ENCODE assay signal across 11 cellular contexts in the genomic region with DNA sequence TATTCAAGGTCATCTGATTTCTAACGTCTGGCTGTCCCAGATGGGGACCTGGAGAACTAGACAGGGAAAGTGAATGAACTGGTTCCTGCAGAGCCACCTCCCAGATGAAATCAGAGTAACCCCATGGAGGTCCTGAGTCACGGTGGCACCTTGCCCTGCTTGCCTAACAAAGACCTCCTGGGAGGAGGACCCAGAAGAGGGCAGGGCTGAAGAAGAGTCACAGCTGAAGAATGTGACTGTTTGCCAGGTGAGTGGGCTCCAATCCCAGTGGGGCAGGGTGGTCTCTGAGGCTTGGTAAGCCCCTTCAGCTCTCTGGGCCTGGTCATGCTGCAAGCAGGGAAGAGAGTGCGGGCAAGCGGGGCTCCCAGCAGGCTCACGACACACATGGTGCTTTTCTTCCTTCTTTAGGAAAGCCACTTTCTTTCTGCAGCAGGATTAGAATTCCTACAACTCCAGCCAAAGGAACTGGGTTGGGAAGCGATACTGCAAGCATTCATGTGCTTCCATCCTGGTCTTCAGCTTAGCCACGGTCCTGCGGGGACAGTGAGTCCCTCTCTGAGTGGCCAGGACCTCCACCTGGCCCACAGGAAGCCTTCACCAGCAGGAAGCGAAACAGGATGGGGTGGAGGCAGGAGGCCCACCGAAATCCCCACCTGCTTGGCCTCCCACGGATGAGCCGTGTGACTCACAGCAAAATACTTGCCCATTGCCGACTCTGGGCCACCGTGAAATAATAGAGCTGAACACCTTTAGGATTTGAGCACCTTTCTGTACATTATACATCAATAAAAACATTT. TPM values are rescaled to one million over a fixed set of nuclear protein-coding genes. Genes with fewer than 3 reads are reported as not detected.
A peak's percentile ranks its signal among the peaks of the same experiment; 100 is the strongest.
DNase-seq lines count a peak whose midpoint lies in the region; ATAC-seq, FAIRE-seq and TF ChIP-seq lines count a peak whose summit lies in the region.
"Had no signal": no experiment of that assay in that cellular context is flagged by ENCODE, and none has a peak within 500 bp of the region (broad histone marks: within the 10 kb centered on the region; RNA-seq: fewer than 3 reads in every experiment).

No MANE protein-coding gene starts in this region.

- H3K27ac ChIP-seq in esophagus squamous epithelium = peak overlapping the region; percentile 61 to 84 (median 68)
- H3K27ac ChIP-seq: gastrocnemius medialis had no signal

- H3K27ac Mint-ChIP-seq in stimulated activated naive CD8-positive, alpha-beta T cell treated with anti-CD3 and anti-CD28 coated beads, Interleukin-15, amount 100 ng/mL, for 72 hours = peak overlapping the region in 1 of 2 donors; percentile 48

- peaks cover 0 to 25% (median 0%) of the 10 kb centered on the region in 4 donors for H3K27me3 ChIP-seq in esophagus squamous epithelium

- peaks cover 26% of the 10 kb centered on the region for H3K4me1 Mint-ChIP-seq in stimulated activated naive CD8-positive, alpha-beta T cell treated with anti-CD3 and anti-CD28 coated beads, Interleukin-15, amount 100 ng/mL, for 72 hours

- no peaks in the 10 kb centered on the region for H3K9me3 Mint-ChIP-seq in stimulated activated naive CD8-positive, alpha-beta T cell treated with anti-CD3 and anti-CD28 coated beads, Interleukin-15, amount 100 ng/mL, for 72 hours

- H3K4me1 ChIP-seq in esophagus squamous epithelium = peaks cover 25 to 57% (median 31%) of the 10 kb centered on the region in 3 donors

- no peaks in the 10 kb centered on the region for H3K9me3 ChIP-seq in esophagus squamous epithelium
- H3K9me3 ChIP-seq: gastrocnemius medialis had no signal

- 18 to 32% methylated on average over 9 to 10 of the region's 14 CpGs for WGBS in esophagus squamous epithelium, 2 donors

- H3K36me3 ChIP-seq in esophagus squamous epithelium = no peaks in the 10 kb centered on the region
- H3K36me3 ChIP-seq: gastrocnemius medialis had no signal

- TF ChIP-seq POLR2A in esophagus squamous epithelium (IDR thresholded peaks at IDR 0.05) = no peak

- H3K4me3 Mint-ChIP-seq in stimulated activated naive CD8-positive, alpha-beta T cell treated with anti-CD3 and anti-CD28 coated beads, Interleukin-15, amount 100 ng/mL, for 72 hours = no peak overlapping the region

- FAIRE-seq in GM19239 (lab: Jason Lieb, UNC) = peak; percentile 68

- intact Hi-C loops in esophagus squamous epithelium (cut with DNase I) = no loop called here

- ATAC-seq in stimulated activated naive CD8-positive, alpha-beta T cell treated with anti-CD3 and anti-CD28 coated beads, Interleukin-15, amount 100 ng/mL, for 72 hours = peak; percentile 34
- ATAC-seq: gastrocnemius medialis had no signal

- no peak for DNase-seq in GM19239 (ENCODE audit: insufficient read length, low spot score)
- DNase-seq in M059J (ENCODE audit: low read depth) = peak; percentile 68
- no peak for DNase-seq in esophagus squamous epithelium (lab: John Stamatoyannopoulos, UW)
- peak in 1 of 2 donors; percentile 29 for DNase-seq in stimulated activated naive CD8-positive, alpha-beta T cell treated with anti-CD3 and anti-CD28 coated beads, Interleukin-15, amount 100 ng/mL, for 72 hours
- DNase-seq in activated naive CD4-positive, alpha-beta T cell treated with anti-CD3 and anti-CD28 coated beads, Interleukin-2, amount 50 U/mL, for 16 hours = no peak
- no peak for DNase-seq in NCI-H1048 (lab: John Stamatoyannopoulos, UW)
- DNase-seq in HuH-7.5 (ENCODE audit: low spot score) = no peak
- DNase-seq: gastrocnemius medialis, NCI-H2081 treated with DMSO at 0.1 percent for 48 hours, SHP77 treated with DMSO at 0.1 percent for 48 hours, substantia nigra had no signal

- no peak for TF ChIP-seq CTCF in esophagus squamous epithelium (IDR thresholded peaks at IDR 0.05)

- peaks cover 16% of the 10 kb centered on the region for H3K27me3 Mint-ChIP-seq in stimulated activated naive CD8-positive, alpha-beta T cell treated with anti-CD3 and anti-CD28 coated beads, Interleukin-15, amount 100 ng/mL, for 72 hours

- H3K4me3 ChIP-seq in esophagus squamous epithelium = no peak overlapping the region
- H3K4me3 ChIP-seq: gastrocnemius medialis had no signal

RNA-seq across cellular contexts. Expression of gene C16orf74, which starts 4.3 kb away (rescaled TPM):
- total RNA-seq in M059J (2014; rRNA removed; shearing (Covaris generic)) = 3.0 and 4.2 TPM in 2 replicates
- 10 to 100 TPM in 1 of 4 donors, 1 to 10 TPM in 3; 3.8 to 24.8 (median 6.4) TPM for total RNA-seq in esophagus squamous epithelium

RNA-seq across cellular contexts. Expression of gene EMC8, which starts 52.7 kb away (rescaled TPM):
- total RNA-seq in M059J (2014; rRNA removed; shearing (Covaris generic)) = 58.2 and 59.0 TPM in 2 replicates
- 10 to 100 TPM; 18.7 to 32.4 (median 23.9) TPM for total RNA-seq in esophagus squamous epithelium

RNA-seq across cellular contexts. Expression of gene COX4I1, which starts 52.9 kb away (rescaled TPM):
- 473 and 552 TPM in 2 replicates for total RNA-seq in M059J (2014; rRNA removed; shearing (Covaris generic))
- 100 to 1,000 TPM; 497 to 580 (median 549) TPM for total RNA-seq in esophagus squamous epithelium

RNA-seq across cellular contexts. Expression of gene GINS2, which starts 57.9 kb away (rescaled TPM):
- total RNA-seq in M059J (2014; rRNA removed; shearing (Covaris generic)) = 27.0 and 32.5 TPM in 2 replicates
- 10 to 100 TPM in 1 of 4 donors, 1 to 10 TPM in 3; 2.5 to 12.6 (median 6.7) TPM for total RNA-seq in esophagus squamous epithelium
